ENCODE assay signal across 19 cellular contexts in genomic region chr14:24260026-24260779, GRCh38. TPM values are rescaled to one million over a fixed set of nuclear protein-coding genes. Genes with fewer than 3 reads are reported as not detected.
A peak's percentile ranks its signal among the peaks of the same experiment; 100 is the strongest.
DNase-seq lines count a peak whose midpoint lies in the region; ATAC-seq, FAIRE-seq and TF ChIP-seq lines count a peak whose summit lies in the region.
"Had no signal": no experiment of that assay in that cellular context is flagged by ENCODE, and none has a peak within 500 bp of the region (broad histone marks: within the 10 kb centered on the region; RNA-seq: fewer than 3 reads in every experiment).

No MANE protein-coding gene starts in this region.

- no peak for DNase-seq in activated CD8-positive, alpha-beta T cell treated with anti-CD3 and anti-CD28 coated beads, Interleukin-2, amount 10 ng/mL, durations not matched to agents 7 days and 5 days
- DNase-seq in activated CD8-positive, alpha-beta T cell treated with anti-CD3 and anti-CD28 coated beads for 36 hours, result no peak
- DNase-seq in esophagus squamous epithelium (lab: John Stamatoyannopoulos, UW) (no peak), pancreas (peak in 2 of 6 donors; percentile 32 to 60), type B pancreatic cell (ENCODE audit: extremely low spot score, unreplicated experiment) (no peak), GOT3 (lab: John Stamatoyannopoulos, UW) (no peak), NCI-H69 (lab: John Stamatoyannopoulos, UW) (no peak)
- DNase-seq: BE2C; CD4-positive, alpha-beta T cell; DMS53; KBM-7; NCI-H1417 treated with DMSO at 0.1 percent for 48 hours; NCI-H1930; NCI-H2171; NCI-H446 treated with DMSO at 0.1 percent for 48 hours; NCI-H748 treated with DMSO at 0.1 percent for 48 hours; OCI-M1 had no signal

- H3K27ac ChIP-seq in esophagus squamous epithelium (peak overlapping the region; percentile 81 to 89 (median 87)), pancreas (peak overlapping the region in 3 of 4 donors; percentile 61 to 78 (median 64))
- H3K27ac ChIP-seq: 22Rv1 had no signal

- peak overlapping the region; percentile 36 to 57 (median 48) for H3K4me3 ChIP-seq in esophagus squamous epithelium
- H3K4me3 ChIP-seq in pancreas, result no peak overlapping the region

- H3K27ac Mint-ChIP-seq in activated CD8-positive, alpha-beta T cell treated with anti-CD3 and anti-CD28 coated beads, Interleukin-2, amount 10 ng/mL, durations not matched to agents 7 days and 5 days, result peak overlapping the region; percentile 20
- H3K27ac Mint-ChIP-seq in activated CD8-positive, alpha-beta T cell treated with anti-CD3 and anti-CD28 coated beads for 36 hours, result no peak overlapping the region
- H3K27ac Mint-ChIP-seq in type B pancreatic cell, result peak overlapping the region; percentile 84
- H3K27ac Mint-ChIP-seq: CD4-positive, alpha-beta T cell had no signal

- no peak overlapping the region for H3K4me3 Mint-ChIP-seq in activated CD8-positive, alpha-beta T cell treated with anti-CD3 and anti-CD28 coated beads, Interleukin-2, amount 10 ng/mL, durations not matched to agents 7 days and 5 days
- no peak overlapping the region for H3K4me3 Mint-ChIP-seq in activated CD8-positive, alpha-beta T cell treated with anti-CD3 and anti-CD28 coated beads for 36 hours
- no peak overlapping the region for H3K4me3 Mint-ChIP-seq in type B pancreatic cell
- H3K4me3 Mint-ChIP-seq: CD4-positive, alpha-beta T cell had no signal

- H3K36me3 ChIP-seq in esophagus squamous epithelium, result peaks cover 0 to 73% (median 9%) of the 10 kb centered on the region in 3 donors
- H3K36me3 ChIP-seq in pancreas, result no peaks in the 10 kb centered on the region
- H3K36me3 ChIP-seq: BE2C had no signal

- no peaks in the 10 kb centered on the region for H3K9me3 Mint-ChIP-seq in activated CD8-positive, alpha-beta T cell treated with anti-CD3 and anti-CD28 coated beads, Interleukin-2, amount 10 ng/mL, durations not matched to agents 7 days and 5 days (ENCODE audit: insufficient read depth)
- H3K9me3 Mint-ChIP-seq in activated CD8-positive, alpha-beta T cell treated with anti-CD3 and anti-CD28 coated beads for 36 hours, result no peaks in the 10 kb centered on the region
- H3K9me3 Mint-ChIP-seq in type B pancreatic cell, result no peaks in the 10 kb centered on the region
- H3K9me3 Mint-ChIP-seq: CD4-positive, alpha-beta T cell had no signal

- TF ChIP-seq POLR2A in esophagus squamous epithelium (IDR thresholded peaks at IDR 0.05), result no peak

- no peaks in the 10 kb centered on the region for H3K4me1 Mint-ChIP-seq in activated CD8-positive, alpha-beta T cell treated with anti-CD3 and anti-CD28 coated beads, Interleukin-2, amount 10 ng/mL, durations not matched to agents 7 days and 5 days (ENCODE audit: low read depth)
- H3K4me1 Mint-ChIP-seq in activated CD8-positive, alpha-beta T cell treated with anti-CD3 and anti-CD28 coated beads for 36 hours (ENCODE audit: low read depth), result no peaks in the 10 kb centered on the region
- H3K4me1 Mint-ChIP-seq in type B pancreatic cell (ENCODE audit: unreplicated experiment), result peaks cover 3% of the 10 kb centered on the region

- no peak for ATAC-seq in activated CD8-positive, alpha-beta T cell treated with anti-CD3 and anti-CD28 coated beads, Interleukin-2, amount 10 ng/mL, durations not matched to agents 7 days and 5 days
- no peak for ATAC-seq in activated CD8-positive, alpha-beta T cell treated with anti-CD3 and anti-CD28 coated beads for 36 hours
- ATAC-seq in pancreas (peak; percentile 27 to 76 (median 62)), HG03565 (IDR thresholded peaks at IDR 0.05; ENCODE audit: unreplicated experiment) (no peak)

- no peak for TF ChIP-seq CTCF in activated CD8-positive, alpha-beta T cell treated with anti-CD3 and anti-CD28 coated beads for 36 hours (IDR thresholded peaks at IDR 0.05)
- no peak for TF ChIP-seq CTCF in esophagus squamous epithelium (IDR thresholded peaks at IDR 0.05)
- TF ChIP-seq CTCF in pancreas (IDR thresholded peaks at IDR 0.05), result no peak
- no peak for TF ChIP-seq CTCF in type B pancreatic cell (conservative IDR thresholded peaks at IDR 0.05)

- H3K4me1 ChIP-seq in esophagus squamous epithelium, result peaks cover 9 to 66% (median 35%) of the 10 kb centered on the region in 3 donors
- H3K4me1 ChIP-seq in pancreas, result no peaks in the 10 kb centered on the region
- H3K4me1 ChIP-seq: BE2C had no signal

- no peaks in the 10 kb centered on the region for H3K27me3 ChIP-seq in esophagus squamous epithelium
- no peaks in the 10 kb centered on the region for H3K27me3 ChIP-seq in pancreas
- H3K27me3 ChIP-seq: BE2C had no signal

- POLR2A ChIA-PET in activated CD8-positive, alpha-beta T cell treated with anti-CD3 and anti-CD28 coated beads, Interleukin-2, amount 10 ng/mL, durations not matched to agents 7 days and 5 days (lab: Charles Lee), result interaction anchor here (0.7 kb wide), 1 partner anchor 17 kb away, joined by 3 read pairs; no protein-coding TSS in a partner anchor
- POLR2A ChIA-PET in activated CD8-positive, alpha-beta T cell treated with anti-CD3 and anti-CD28 coated beads for 36 hours (lab: Charles Lee), result interaction anchor here (2.0 kb wide), 1 partner anchor 11 kb away, joined by 10 read pairs; the partner anchor contains the start of gene RABGGTA

- FAIRE-seq in pancreas (lab: Jason Lieb, UNC), result no peak

- intact Hi-C loops in activated CD8-positive, alpha-beta T cell treated with anti-CD3 and anti-CD28 coated beads for 36 hours (cut with micrococcal nuclease), result no loop called here
- intact Hi-C loops in esophagus squamous epithelium (cut with DNase I), result no loop called here
- intact Hi-C loops in pancreas (cut with DNase I), result no loop called here

- H3K9me3 ChIP-seq in esophagus squamous epithelium (no peaks in the 10 kb centered on the region), pancreas (no peaks in the 10 kb centered on the region)
- H3K9me3 ChIP-seq: BE2C had no signal

- peaks cover 2% of the 10 kb centered on the region for H3K36me3 Mint-ChIP-seq in activated CD8-positive, alpha-beta T cell treated with anti-CD3 and anti-CD28 coated beads, Interleukin-2, amount 10 ng/mL, durations not matched to agents 7 days and 5 days (ENCODE audit: low read depth)
- no peaks in the 10 kb centered on the region for H3K36me3 Mint-ChIP-seq in activated CD8-positive, alpha-beta T cell treated with anti-CD3 and anti-CD28 coated beads for 36 hours (ENCODE audit: low read depth)
- H3K36me3 Mint-ChIP-seq in type B pancreatic cell, result no peaks in the 10 kb centered on the region

- WGBS in esophagus squamous epithelium, 2 donors, result 71 to 83% methylated on average over 7 to 9 of the region's 16 CpGs
- 72% methylated on average over 16 of the region's 16 CpGs for WGBS in pancreas, 2 donors

- CTCF ChIA-PET in activated CD8-positive, alpha-beta T cell treated with anti-CD3 and anti-CD28 coated beads, Interleukin-2, amount 10 ng/mL, durations not matched to agents 7 days and 5 days (lab: Charles Lee), result no interaction called here
- CTCF ChIA-PET in activated CD8-positive, alpha-beta T cell treated with anti-CD3 and anti-CD28 coated beads for 36 hours (lab: Charles Lee), result interaction anchor here (1.1 kb wide), 1 partner anchor 49 kb away, joined by 3 read pairs; no protein-coding TSS in a partner anchor

- no peaks in the 10 kb centered on the region for H3K27me3 Mint-ChIP-seq in activated CD8-positive, alpha-beta T cell treated with anti-CD3 and anti-CD28 coated beads, Interleukin-2, amount 10 ng/mL, durations not matched to agents 7 days and 5 days (ENCODE audit: low read depth)
- H3K27me3 Mint-ChIP-seq in activated CD8-positive, alpha-beta T cell treated with anti-CD3 and anti-CD28 coated beads for 36 hours, result no peaks in the 10 kb centered on the region
- H3K27me3 Mint-ChIP-seq in type B pancreatic cell, result no peaks in the 10 kb centered on the region
- H3K27me3 Mint-ChIP-seq: CD4-positive, alpha-beta T cell had no signal

RNA-seq across cellular contexts. Expression of gene TGM1, which starts 2.8 kb away (rescaled TPM):
- 1 to 10 TPM; 2.7 to 3.1 TPM for total RNA-seq in activated CD8-positive, alpha-beta T cell treated with anti-CD3 and anti-CD28 coated beads, Interleukin-2, amount 10 ng/mL, durations not matched to agents 7 days and 5 days
- total RNA-seq in activated CD8-positive, alpha-beta T cell treated with anti-CD3 and anti-CD28 coated beads for 36 hours, result 1 to 10 TPM; 3.0 to 3.1 TPM
- total RNA-seq in esophagus squamous epithelium (1,000 to 10,000 TPM in 2 of 4 donors, 100 to 1,000 TPM in 2; 566 to 1,879 (median 1,037) TPM), pancreas (1 to 10 TPM; 1.2 to 3.8 (median 2.2) TPM), type B pancreatic cell (ENCODE audit: low replicate concordance) (10.1 and 16.6 TPM in 2 replicates)
- polyA plus RNA-seq in pancreas, result 1 to 10 TPM; 4.8 to 5.4 TPM

RNA-seq across cellular contexts. Expression of gene RABGGTA, which starts 11.2 kb away (rescaled TPM):
- 10 to 100 TPM; 47.7 to 51.8 TPM for total RNA-seq in activated CD8-positive, alpha-beta T cell treated with anti-CD3 and anti-CD28 coated beads, Interleukin-2, amount 10 ng/mL, durations not matched to agents 7 days and 5 days
- 10 to 100 TPM; 37.6 to 42.7 TPM for total RNA-seq in activated CD8-positive, alpha-beta T cell treated with anti-CD3 and anti-CD28 coated beads for 36 hours
- total RNA-seq in esophagus squamous epithelium, result 100 to 1,000 TPM in 2 of 4 donors, 10 to 100 TPM in 2; 68.9 to 171 (median 108) TPM
- 10 to 100 TPM; 15.4 to 21.0 (median 18.2) TPM for total RNA-seq in pancreas
- polyA plus RNA-seq in pancreas, result 10 to 100 TPM; 49.1 to 51.5 TPM
- 31.1 and 39.2 TPM in 2 replicates for total RNA-seq in type B pancreatic cell (ENCODE audit: low replicate concordance)

RNA-seq across cellular contexts. Expression of gene TINF2, which starts 17.8 kb away (rescaled TPM):
- total RNA-seq in activated CD8-positive, alpha-beta T cell treated with anti-CD3 and anti-CD28 coated beads, Interleukin-2, amount 10 ng/mL, durations not matched to agents 7 days and 5 days, result 100 to 1,000 TPM; 128 to 131 TPM
- total RNA-seq in activated CD8-positive, alpha-beta T cell treated with anti-CD3 and anti-CD28 coated beads for 36 hours, result 10 to 100 TPM; 77.4 to 84.9 TPM
- total RNA-seq in esophagus squamous epithelium, result 10 to 100 TPM; 46.3 to 94.3 (median 56.1) TPM
- total RNA-seq in pancreas, result 10 to 100 TPM; 32.1 to 42.6 (median 34.4) TPM
- polyA plus RNA-seq in pancreas, result 10 to 100 TPM; 23.8 to 43.8 TPM
- total RNA-seq in type B pancreatic cell (ENCODE audit: low replicate concordance), result 41.0 and 58.6 TPM in 2 replicates

RNA-seq across cellular contexts. Expression of gene GMPR2, which starts 27.5 kb away (rescaled TPM):
- total RNA-seq in activated CD8-positive, alpha-beta T cell treated with anti-CD3 and anti-CD28 coated beads, Interleukin-2, amount 10 ng/mL, durations not matched to agents 7 days and 5 days, result 10 to 100 TPM; 67.2 to 68.4 TPM
- 10 to 100 TPM; 45.6 to 49.3 TPM for total RNA-seq in activated CD8-positive, alpha-beta T cell treated with anti-CD3 and anti-CD28 coated beads for 36 hours
- total RNA-seq in esophagus squamous epithelium, result 10 to 100 TPM; 18.5 to 47.7 (median 33.1) TPM
- 10 to 100 TPM; 24.3 to 37.0 (median 28.6) TPM for total RNA-seq in pancreas
- polyA plus RNA-seq in pancreas, result 10 to 100 TPM; 23.6 to 48.1 TPM
- total RNA-seq in type B pancreatic cell (ENCODE audit: low replicate concordance), result 53.6 and 66.6 TPM in 2 replicates

RNA-seq across cellular contexts. Expression of gene NEDD8, which starts 28.0 kb away (rescaled TPM):
- total RNA-seq in activated CD8-positive, alpha-beta T cell treated with anti-CD3 and anti-CD28 coated beads, Interleukin-2, amount 10 ng/mL, durations not matched to agents 7 days and 5 days, result 100 to 1,000 TPM; 214 to 222 TPM
- total RNA-seq in activated CD8-positive, alpha-beta T cell treated with anti-CD3 and anti-CD28 coated beads for 36 hours, result 100 to 1,000 TPM; 167 to 172 TPM
- total RNA-seq in esophagus squamous epithelium (100 to 1,000 TPM in 3 of 4 donors, 10 to 100 TPM in 1; 93.1 to 182 (median 121) TPM), pancreas (10 to 100 TPM; 32.5 to 65.1 (median 46.9) TPM), type B pancreatic cell (ENCODE audit: low replicate concordance) (158 and 161 TPM in 2 replicates)
- polyA plus RNA-seq in pancreas, result 100 to 1,000 TPM in 1 of 2 donors, 10 to 100 TPM in 1; 62.8 to 118 TPM

Comparison
In these comparisons a context has a peak if more than half of its experiments do, and no peak if none do; other contexts are left out.
1. ATAC-seq: peak in pancreas (4 of 4); none in activated CD8-positive, alpha-beta T cell treated with anti-CD3 and anti-CD28 coated beads, Interleukin-2, amount 10 ng/mL, durations not matched to agents 7 days and 5 days (single experiment), activated CD8-positive, alpha-beta T cell treated with anti-CD3 and anti-CD28 coated beads for 36 hours (single experiment) and HG03565 (single experiment).
2. H3K4me3 ChIP-seq: peak in esophagus squamous epithelium (4 of 4); none in pancreas (0 of 4).
3. RNA of gene TGM1, which starts 2.8 kb away (total RNA-seq): 566 to 1,879 TPM in esophagus squamous epithelium; 10.1 to 16.6 TPM in type B pancreatic cell, 3.0 to 3.1 TPM in activated CD8-positive, alpha-beta T cell treated with anti-CD3 and anti-CD28 coated beads for 36 hours, 2.7 to 3.1 TPM in activated CD8-positive, alpha-beta T cell treated with anti-CD3 and anti-CD28 coated beads, Interleukin-2, amount 10 ng/mL, durations not matched to agents 7 days and 5 days and 1.2 to 3.8 TPM in pancreas; every median in the first group is over 10 times any median in the second.